ENCODE assay signal across 2 cellular contexts in the genomic region with DNA sequence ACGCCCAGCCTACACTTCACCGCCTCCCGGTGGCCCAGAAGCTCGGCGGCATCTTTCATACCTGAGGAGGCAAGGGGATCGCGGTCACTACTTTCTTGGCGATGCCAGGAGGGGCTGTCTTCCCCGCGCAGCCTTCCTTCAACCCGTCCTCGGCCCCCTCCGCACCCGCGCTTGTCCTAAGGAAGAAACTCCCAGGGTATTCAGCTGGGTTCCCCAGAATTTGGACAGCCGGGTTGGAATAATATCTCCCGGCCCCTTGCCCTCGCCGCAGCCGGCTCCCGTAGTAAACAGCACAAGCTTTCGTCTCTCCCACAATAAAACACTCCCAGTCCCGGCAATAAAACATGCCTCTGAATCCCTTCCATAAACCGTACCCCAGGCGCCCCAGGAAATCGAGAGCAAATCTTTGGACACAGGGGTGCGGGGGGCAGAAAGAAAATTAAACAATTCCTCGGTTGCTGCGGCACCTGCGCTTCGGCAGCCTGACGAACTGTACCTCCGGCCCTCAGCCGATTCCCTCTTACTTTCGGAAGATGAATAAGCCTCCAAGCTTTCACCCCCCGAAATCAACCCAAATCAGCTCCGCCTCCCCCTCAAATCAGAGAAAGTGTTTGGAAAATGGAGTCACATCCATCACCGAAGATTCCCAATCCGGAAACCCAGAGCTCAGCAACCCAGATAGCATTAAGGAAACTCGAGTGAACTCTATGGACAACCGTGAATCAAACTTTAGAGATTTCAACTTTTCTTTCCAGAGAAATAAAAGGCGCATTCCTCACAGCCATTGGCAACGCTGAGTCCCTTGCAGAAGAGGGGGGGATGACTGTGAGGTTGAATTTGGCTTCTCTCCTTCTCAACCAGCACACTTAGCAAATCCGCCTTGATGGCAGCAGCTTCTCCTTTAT.
TF ChIP-seq lines count a peak whose summit lies in the region.

No MANE protein-coding gene starts in this region.

TF ChIP-seq in IMR-90, 13 proteins besides CTCF, POLR2A, EP300 and RAD21:
- TF ChIP-seq NFE2L2 (IDR thresholded peaks at IDR 0.05; ENCODE audit: low read depth, low read length), result no peak
- TF ChIP-seq CHD1 (IDR thresholded peaks at IDR 0.05; ENCODE audit: low read depth, low read length), result no peak
- no peak for TF ChIP-seq RCOR1 (IDR thresholded peaks at IDR 0.05; ENCODE audit: insufficient replicate concordance, low read length)
- no peak for TF ChIP-seq CEBPB (IDR thresholded peaks at IDR 0.05; ENCODE audit: low read depth, low read length)
- no peak for TF ChIP-seq FOS (IDR thresholded peaks at IDR 0.05; ENCODE audit: low read depth, low read length)
- no peak for TF ChIP-seq MAFK (IDR thresholded peaks at IDR 0.05; ENCODE audit: low read depth, low read length)
- TF ChIP-seq BHLHE40 (IDR thresholded peaks at IDR 0.05; ENCODE audit: low read depth, low read length), result no peak
- TF ChIP-seq, protein P1, sequence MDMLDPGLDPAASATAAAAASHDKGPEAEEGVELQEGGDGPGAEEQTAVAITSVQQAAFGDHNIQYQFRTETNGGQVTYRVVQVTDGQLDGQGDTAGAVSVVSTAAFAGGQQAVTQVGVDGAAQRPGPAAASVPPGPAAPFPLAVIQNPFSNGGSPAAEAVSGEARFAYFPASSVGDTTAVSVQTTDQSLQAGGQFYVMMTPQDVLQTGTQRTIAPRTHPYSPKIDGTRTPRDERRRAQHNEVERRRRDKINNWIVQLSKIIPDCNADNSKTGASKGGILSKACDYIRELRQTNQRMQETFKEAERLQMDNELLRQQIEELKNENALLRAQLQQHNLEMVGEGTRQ (IDR thresholded peaks at IDR 0.05; ENCODE audit: low read depth, low read length), result no peak
- no peak for TF ChIP-seq MAZ (IDR thresholded peaks at IDR 0.05; ENCODE audit: borderline replicate concordance, low read depth, low read length)
- TF ChIP-seq RFX5 (IDR thresholded peaks at IDR 0.05; ENCODE audit: low read depth, low read length), result no peak
- TF ChIP-seq MXI1 (IDR thresholded peaks at IDR 0.05; ENCODE audit: borderline replicate concordance, low read depth, low read length), result no peak
- TF ChIP-seq, protein P2, sequence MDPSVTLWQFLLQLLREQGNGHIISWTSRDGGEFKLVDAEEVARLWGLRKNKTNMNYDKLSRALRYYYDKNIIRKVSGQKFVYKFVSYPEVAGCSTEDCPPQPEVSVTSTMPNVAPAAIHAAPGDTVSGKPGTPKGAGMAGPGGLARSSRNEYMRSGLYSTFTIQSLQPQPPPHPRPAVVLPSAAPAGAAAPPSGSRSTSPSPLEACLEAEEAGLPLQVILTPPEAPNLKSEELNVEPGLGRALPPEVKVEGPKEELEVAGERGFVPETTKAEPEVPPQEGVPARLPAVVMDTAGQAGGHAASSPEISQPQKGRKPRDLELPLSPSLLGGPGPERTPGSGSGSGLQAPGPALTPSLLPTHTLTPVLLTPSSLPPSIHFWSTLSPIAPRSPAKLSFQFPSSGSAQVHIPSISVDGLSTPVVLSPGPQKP (IDR thresholded peaks at IDR 0.05; ENCODE audit: borderline replicate concordance, low read depth, low read length), result no peak
- TF ChIP-seq SMC3 (IDR thresholded peaks at IDR 0.05; ENCODE audit: low read depth, low read length), result no peak

TF ChIP-seq in GM12878, 131 proteins besides CTCF, POLR2A, EP300 and RAD21:
- TF ChIP-seq SUZ12 (IDR thresholded peaks at IDR 0.05; ENCODE audit: unreplicated experiment), result peak; percentile 44
- no peak for TF ChIP-seq ZNF274 (IDR thresholded peaks at IDR 0.05; ENCODE audit: insufficient read depth, insufficient read length)
- TF ChIP-seq MXI1 (IDR thresholded peaks at IDR 0.05; ENCODE audit: low read depth, low read length), result no peak
- TF ChIP-seq POLR2AphosphoS5 (IDR thresholded peaks at IDR 0.05; ENCODE audit: low read length), result no peak
